1 cellular context compared by ENCODE assay signal in the genomic region with DNA sequence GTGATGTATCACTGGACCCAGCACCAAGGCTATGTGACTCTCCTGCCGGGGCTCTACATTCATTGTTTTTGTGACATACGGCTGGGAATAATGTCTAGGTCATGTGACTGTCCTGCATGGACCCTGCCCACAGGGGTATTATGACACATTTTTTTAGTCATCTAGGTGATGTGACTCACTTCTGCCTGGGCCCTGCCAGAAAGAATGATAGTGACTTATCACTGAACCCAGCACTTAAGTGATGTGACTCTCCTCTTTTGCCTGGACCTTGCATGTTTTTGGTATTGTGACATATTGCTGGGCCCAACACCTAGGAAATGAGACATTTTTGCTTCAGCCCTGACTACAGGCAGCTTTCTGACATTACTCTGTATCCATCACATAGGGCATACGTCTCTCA.
TF ChIP-seq lines count a peak whose summit lies in the region.

No MANE protein-coding gene starts in this region.

TF ChIP-seq in K562, 482 proteins besides CTCF, POLR2A, EP300 and RAD21:
- no peak for TF ChIP-seq NBN (IDR thresholded peaks at IDR 0.05; ENCODE audit: low read depth)
- peak; percentile 80 for TF ChIP-seq FOSL1 (tag; conservative IDR thresholded peaks at IDR 0.05)
- 0 out of 2 replicates have a peak, but pooled peaks have one; percentile 7 for TF ChIP-seq CBFA2T2 (conservative IDR thresholded peaks at IDR 0.05)
